ENCODE assay signal across 30 cellular contexts in the genomic region with DNA sequence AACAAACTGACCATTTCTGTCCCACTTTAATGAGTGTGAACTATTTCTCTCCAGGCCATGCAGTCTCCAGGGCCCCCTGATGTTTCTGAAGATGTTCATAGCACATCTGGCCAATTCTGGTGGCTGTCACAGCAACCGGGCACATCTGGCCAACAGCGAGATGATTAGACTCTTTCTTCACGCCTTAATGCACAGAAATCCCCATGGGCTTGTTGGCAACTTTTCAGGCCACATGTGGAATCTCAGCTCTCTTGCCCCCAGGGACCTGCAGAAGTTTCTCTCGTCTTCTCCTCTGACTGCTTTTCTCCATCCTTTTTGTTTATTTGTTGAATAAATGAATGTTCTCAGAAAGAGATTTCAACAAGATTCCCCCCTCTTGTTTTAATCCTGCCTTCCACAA.
"Had no signal": no experiment of that assay in that cellular context is flagged by ENCODE, and none has a peak within 500 bp of the region (broad histone marks: within the 10 kb centered on the region; RNA-seq: fewer than 3 reads in every experiment).

No MANE protein-coding gene starts in this region.

- H3K27me3 ChIP-seq: dorsolateral prefrontal cortex, foreskin keratinocyte, hepatocyte, left lung, neutrophil, right atrium auricular region, suprapubic skin, transverse colon, upper lobe of right lung, uterus had no signal

- H3K9me3 ChIP-seq: upper lobe of right lung, uterus had no signal

- H2AFZ ChIP-seq: hepatocyte, parathyroid adenoma had no signal

- H3K4me1 ChIP-seq: foreskin keratinocyte, gastroesophageal sphincter, heart left ventricle, left lung, parathyroid adenoma, right atrium auricular region, suprapubic skin, transverse colon, upper lobe of right lung, uterus had no signal

- H3K36me3 ChIP-seq: gastroesophageal sphincter, heart left ventricle, left lung, neutrophil, right atrium auricular region, suprapubic skin, transverse colon, upper lobe of right lung, uterus had no signal

- ATAC-seq: esophagus mucosa; foreskin keratinocyte; gastroesophageal sphincter; heart left ventricle; left cardiac atrium; left lung; mucosa of descending colon; natural killer cell treated with Interleukin-12 subunit alpha and Interleukin-12 subunit beta and Interleukin-15 and Interleukin-18, amount 100 ng/mL, for 72 hours; sciatic nerve; stimulated activated naive CD8-positive, alpha-beta T cell treated with anti-CD3 and anti-CD28 coated beads, Interleukin-15, amount 100 ng/mL, for 72 hours; upper lobe of right lung had no signal

- H3K27ac ChIP-seq: dorsolateral prefrontal cortex, epithelial cell of prostate, foreskin keratinocyte, gastroesophageal sphincter, heart left ventricle, hepatocyte, left lung, neutrophil, parathyroid adenoma, right atrium auricular region, suprapubic skin, transverse colon, upper lobe of right lung, uterus had no signal

- H3K4me2 ChIP-seq: hepatocyte, smooth muscle cell had no signal

- H3K9ac ChIP-seq: parathyroid adenoma had no signal

- H3K4me3 ChIP-seq: dorsolateral prefrontal cortex, gastroesophageal sphincter, heart left ventricle, hepatocyte, left lung, mucosa of descending colon, right atrium auricular region, smooth muscle cell, suprapubic skin, transverse colon, upper lobe of right lung, uterus had no signal

- H3K79me2 ChIP-seq: hepatocyte, parathyroid adenoma had no signal

- DNase-seq: dorsolateral prefrontal cortex; effector CD4-positive, alpha-beta T cell; endodermal cell; foreskin keratinocyte; heart left ventricle; left cardiac atrium; left lung; mesenchymal stem cell; mucosa of descending colon; naive B cell; stimulated activated CD4-positive, alpha-beta T cell treated with anti-CD3 and anti-CD28 coated beads, Interleukin-12 subunit alpha, Interleukin-12 subunit beta, amount 100 ng/mL, for 4 hours; stimulated activated CD4-positive, alpha-beta T cell treated with anti-CD3 and anti-CD28 coated beads, Interleukin-1b, Interleukin-23, amount 100 ng/mL, for 48 hours; stimulated activated CD4-positive, alpha-beta T cell treated with anti-CD3 and anti-CD28 coated beads, Interleukin-4, amount 100 ng/mL, for 1 hour; stimulated activated CD8-positive, alpha-beta memory T cell treated with anti-CD3 and anti-CD28 coated beads, Interleukin-4, amount 100 ng/mL, for 48 hours; stimulated activated naive CD4-positive, alpha-beta T cell; stimulated activated naive CD8-positive, alpha-beta T cell treated with anti-CD3 and anti-CD28 coated beads, Interleukin-15, amount 100 ng/mL, for 72 hours; transverse colon; upper lobe of right lung; uterus had no signal
